Comparison of ENCODE assay signal across 1 cellular context in the genomic region with DNA sequence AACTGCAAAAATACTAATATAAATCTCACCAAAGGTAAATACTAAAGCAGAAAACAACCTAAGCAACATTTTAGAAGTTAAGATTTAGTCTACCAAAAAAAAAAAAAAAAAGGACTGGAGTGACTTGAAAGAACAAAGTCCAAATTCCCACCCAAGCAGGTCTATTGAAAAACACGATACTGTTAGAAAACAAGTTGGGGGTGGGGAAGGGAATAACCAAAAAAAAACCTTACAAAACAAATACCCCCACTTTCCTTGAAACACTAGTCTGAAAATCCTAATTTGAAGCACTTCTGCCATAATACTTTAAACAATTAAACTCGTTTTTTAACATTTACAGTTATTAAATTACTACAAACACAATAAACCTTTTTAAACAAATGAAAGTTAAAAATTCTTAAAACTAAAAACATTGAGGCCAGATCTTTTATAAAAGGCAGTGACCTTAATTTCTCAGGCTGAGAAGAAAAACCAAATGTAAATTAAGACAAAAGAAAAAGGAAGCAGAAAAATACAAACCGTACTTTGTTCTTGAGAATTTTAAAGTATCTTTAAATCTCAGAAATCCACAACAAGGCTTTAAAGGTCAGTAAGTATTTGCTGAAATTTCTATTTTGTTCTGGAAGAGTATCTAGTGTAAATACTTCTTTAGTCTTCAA.
TF ChIP-seq lines count a peak whose summit lies in the region.

No MANE protein-coding gene starts in this region.

TF ChIP-seq in HepG2, 621 proteins besides CTCF, POLR2A, EP300 and RAD21 (continued from another document):
- TF ChIP-seq, protein P1, sequence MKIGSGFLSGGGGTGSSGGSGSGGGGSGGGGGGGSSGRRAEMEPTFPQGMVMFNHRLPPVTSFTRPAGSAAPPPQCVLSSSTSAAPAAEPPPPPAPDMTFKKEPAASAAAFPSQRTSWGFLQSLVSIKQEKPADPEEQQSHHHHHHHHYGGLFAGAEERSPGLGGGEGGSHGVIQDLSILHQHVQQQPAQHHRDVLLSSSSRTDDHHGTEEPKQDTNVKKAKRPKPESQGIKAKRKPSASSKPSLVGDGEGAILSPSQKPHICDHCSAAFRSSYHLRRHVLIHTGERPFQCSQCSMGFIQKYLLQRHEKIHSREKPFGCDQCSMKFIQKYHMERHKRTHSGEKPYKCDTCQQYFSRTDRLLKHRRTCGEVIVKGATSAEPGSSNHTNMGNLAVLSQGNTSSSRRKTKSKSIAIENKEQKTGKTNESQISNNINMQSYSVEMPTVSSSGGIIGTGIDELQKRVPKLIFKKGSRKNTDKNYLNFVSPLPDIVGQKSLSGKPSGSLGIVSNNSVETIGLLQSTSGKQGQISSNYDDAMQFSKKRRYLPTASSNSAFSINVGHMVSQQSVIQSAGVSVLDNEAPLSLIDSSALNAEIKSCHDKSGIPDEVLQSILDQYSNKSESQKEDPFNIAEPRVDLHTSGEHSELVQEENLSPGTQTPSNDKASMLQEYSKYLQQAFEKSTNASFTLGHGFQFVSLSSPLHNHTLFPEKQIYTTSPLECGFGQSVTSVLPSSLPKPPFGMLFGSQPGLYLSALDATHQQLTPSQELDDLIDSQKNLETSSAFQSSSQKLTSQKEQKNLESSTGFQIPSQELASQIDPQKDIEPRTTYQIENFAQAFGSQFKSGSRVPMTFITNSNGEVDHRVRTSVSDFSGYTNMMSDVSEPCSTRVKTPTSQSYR (CRISPR knock-in tag; IDR thresholded peaks at IDR 0.05; ENCODE audit: borderline replicate concordance): peak; percentile 78; the same call in 1 of the 2 replicates
- TF ChIP-seq TAF1 (CRISPR knock-in tag; IDR thresholded peaks at IDR 0.05) (no peak), LCORL (IDR thresholded peaks at IDR 0.05) (no peak), LCORL (CRISPR knock-in tag; IDR thresholded peaks at IDR 0.05) (0 out of 2 replicates have a peak, but pooled peaks have one; percentile 28), FOXP1 (IDR thresholded peaks at IDR 0.05) (no peak), FOXP1 (CRISPR knock-in tag; IDR thresholded peaks at IDR 0.05) (peak; percentile 57; the same call in 1 of the 2 replicates), FOXA3 (CRISPR knock-in tag; IDR thresholded peaks at IDR 0.05) (peak; percentile 35; the same call in 1 of the 2 replicates), CREM (IDR thresholded peaks at IDR 0.05) (0 out of 2 replicates have a peak, but pooled peaks have one; percentile 14), CREM (CRISPR knock-in tag; IDR thresholded peaks at IDR 0.05) (no peak), ZNF777 (CRISPR knock-in tag; IDR thresholded peaks at IDR 0.05) (no peak), NCOR1 (IDR thresholded peaks at IDR 0.05; ENCODE audit: borderline replicate concordance, low read length) (peak; percentile 89), ZNF446 (CRISPR knock-in tag; IDR thresholded peaks at IDR 0.05) (no peak), SMYD3 (CRISPR knock-in tag; IDR thresholded peaks at IDR 0.05) (no peak), ZNF577 (CRISPR knock-in tag; IDR thresholded peaks at IDR 0.05; ENCODE audit: borderline replicate concordance, low read depth) (no peak), SIN3A (IDR thresholded peaks at IDR 0.05; ENCODE audit: borderline replicate concordance, low read depth, low read length) (peak; percentile 38; the same call in 1 of the 2 replicates), RBAK (CRISPR knock-in tag; IDR thresholded peaks at IDR 0.05) (no peak), ZNF567 (CRISPR knock-in tag; IDR thresholded peaks at IDR 0.05; ENCODE audit: borderline replicate concordance) (no peak), KAT7 (CRISPR knock-in tag; IDR thresholded peaks at IDR 0.05; ENCODE audit: borderline replicate concordance) (no peak), ZNF3 (CRISPR knock-in tag; IDR thresholded peaks at IDR 0.05) (no peak), SOX13 (IDR thresholded peaks at IDR 0.05) (no peak), SOX13 (CRISPR knock-in tag; conservative IDR thresholded peaks at IDR 0.05 in 1 of 2, IDR thresholded peaks at IDR 0.05 in 1 of 2) (peak in 1 of 2 experiments; percentile 39; a peak in 1 of 4 replicates), CCAR2 (optimal IDR thresholded peaks at IDR 0.05; ENCODE audit: low read depth, low read length) (no peak), PHF8 (CRISPR knock-in tag; IDR thresholded peaks at IDR 0.05) (no peak), RORA (CRISPR knock-in tag; IDR thresholded peaks at IDR 0.05) (no peak), IKZF1 (IDR thresholded peaks at IDR 0.05) (no peak), SP5 (CRISPR knock-in tag; IDR thresholded peaks at IDR 0.05; ENCODE audit: borderline replicate concordance, low read depth) (0 out of 2 replicates have a peak, but pooled peaks have one; percentile 38), BCL6 (CRISPR knock-in tag; IDR thresholded peaks at IDR 0.05) (peak; percentile 53), TSC22D2 (CRISPR knock-in tag; IDR thresholded peaks at IDR 0.05; ENCODE audit: borderline replicate concordance) (no peak)
- TF ChIP-seq, protein P2, sequence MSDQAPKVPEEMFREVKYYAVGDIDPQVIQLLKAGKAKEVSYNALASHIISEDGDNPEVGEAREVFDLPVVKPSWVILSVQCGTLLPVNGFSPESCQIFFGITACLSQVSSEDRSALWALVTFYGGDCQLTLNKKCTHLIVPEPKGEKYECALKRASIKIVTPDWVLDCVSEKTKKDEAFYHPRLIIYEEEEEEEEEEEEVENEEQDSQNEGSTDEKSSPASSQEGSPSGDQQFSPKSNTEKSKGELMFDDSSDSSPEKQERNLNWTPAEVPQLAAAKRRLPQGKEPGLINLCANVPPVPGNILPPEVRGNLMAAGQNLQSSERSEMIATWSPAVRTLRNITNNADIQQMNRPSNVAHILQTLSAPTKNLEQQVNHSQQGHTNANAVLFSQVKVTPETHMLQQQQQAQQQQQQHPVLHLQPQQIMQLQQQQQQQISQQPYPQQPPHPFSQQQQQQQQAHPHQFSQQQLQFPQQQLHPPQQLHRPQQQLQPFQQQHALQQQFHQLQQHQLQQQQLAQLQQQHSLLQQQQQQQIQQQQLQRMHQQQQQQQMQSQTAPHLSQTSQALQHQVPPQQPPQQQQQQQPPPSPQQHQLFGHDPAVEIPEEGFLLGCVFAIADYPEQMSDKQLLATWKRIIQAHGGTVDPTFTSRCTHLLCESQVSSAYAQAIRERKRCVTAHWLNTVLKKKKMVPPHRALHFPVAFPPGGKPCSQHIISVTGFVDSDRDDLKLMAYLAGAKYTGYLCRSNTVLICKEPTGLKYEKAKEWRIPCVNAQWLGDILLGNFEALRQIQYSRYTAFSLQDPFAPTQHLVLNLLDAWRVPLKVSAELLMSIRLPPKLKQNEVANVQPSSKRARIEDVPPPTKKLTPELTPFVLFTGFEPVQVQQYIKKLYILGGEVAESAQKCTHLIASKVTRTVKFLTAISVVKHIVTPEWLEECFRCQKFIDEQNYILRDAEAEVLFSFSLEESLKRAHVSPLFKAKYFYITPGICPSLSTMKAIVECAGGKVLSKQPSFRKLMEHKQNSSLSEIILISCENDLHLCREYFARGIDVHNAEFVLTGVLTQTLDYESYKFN (CRISPR knock-in tag; conservative IDR thresholded peaks at IDR 0.05): peak; percentile 63
- TF ChIP-seq, protein P3, sequence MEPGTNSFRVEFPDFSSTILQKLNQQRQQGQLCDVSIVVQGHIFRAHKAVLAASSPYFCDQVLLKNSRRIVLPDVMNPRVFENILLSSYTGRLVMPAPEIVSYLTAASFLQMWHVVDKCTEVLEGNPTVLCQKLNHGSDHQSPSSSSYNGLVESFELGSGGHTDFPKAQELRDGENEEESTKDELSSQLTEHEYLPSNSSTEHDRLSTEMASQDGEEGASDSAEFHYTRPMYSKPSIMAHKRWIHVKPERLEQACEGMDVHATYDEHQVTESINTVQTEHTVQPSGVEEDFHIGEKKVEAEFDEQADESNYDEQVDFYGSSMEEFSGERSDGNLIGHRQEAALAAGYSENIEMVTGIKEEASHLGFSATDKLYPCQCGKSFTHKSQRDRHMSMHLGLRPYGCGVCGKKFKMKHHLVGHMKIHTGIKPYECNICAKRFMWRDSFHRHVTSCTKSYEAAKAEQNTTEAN (CRISPR knock-in tag; conservative IDR thresholded peaks at IDR 0.05): no peak
- TF ChIP-seq, protein P4, sequence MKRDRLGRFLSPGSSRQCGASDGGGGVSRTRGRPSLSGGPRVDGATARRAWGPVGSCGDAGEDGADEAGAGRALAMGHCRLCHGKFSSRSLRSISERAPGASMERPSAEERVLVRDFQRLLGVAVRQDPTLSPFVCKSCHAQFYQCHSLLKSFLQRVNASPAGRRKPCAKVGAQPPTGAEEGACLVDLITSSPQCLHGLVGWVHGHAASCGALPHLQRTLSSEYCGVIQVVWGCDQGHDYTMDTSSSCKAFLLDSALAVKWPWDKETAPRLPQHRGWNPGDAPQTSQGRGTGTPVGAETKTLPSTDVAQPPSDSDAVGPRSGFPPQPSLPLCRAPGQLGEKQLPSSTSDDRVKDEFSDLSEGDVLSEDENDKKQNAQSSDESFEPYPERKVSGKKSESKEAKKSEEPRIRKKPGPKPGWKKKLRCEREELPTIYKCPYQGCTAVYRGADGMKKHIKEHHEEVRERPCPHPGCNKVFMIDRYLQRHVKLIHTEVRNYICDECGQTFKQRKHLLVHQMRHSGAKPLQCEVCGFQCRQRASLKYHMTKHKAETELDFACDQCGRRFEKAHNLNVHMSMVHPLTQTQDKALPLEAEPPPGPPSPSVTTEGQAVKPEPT (CRISPR knock-in tag; IDR thresholded peaks at IDR 0.05; ENCODE audit: low read depth): no peak
- TF ChIP-seq, protein P5, sequence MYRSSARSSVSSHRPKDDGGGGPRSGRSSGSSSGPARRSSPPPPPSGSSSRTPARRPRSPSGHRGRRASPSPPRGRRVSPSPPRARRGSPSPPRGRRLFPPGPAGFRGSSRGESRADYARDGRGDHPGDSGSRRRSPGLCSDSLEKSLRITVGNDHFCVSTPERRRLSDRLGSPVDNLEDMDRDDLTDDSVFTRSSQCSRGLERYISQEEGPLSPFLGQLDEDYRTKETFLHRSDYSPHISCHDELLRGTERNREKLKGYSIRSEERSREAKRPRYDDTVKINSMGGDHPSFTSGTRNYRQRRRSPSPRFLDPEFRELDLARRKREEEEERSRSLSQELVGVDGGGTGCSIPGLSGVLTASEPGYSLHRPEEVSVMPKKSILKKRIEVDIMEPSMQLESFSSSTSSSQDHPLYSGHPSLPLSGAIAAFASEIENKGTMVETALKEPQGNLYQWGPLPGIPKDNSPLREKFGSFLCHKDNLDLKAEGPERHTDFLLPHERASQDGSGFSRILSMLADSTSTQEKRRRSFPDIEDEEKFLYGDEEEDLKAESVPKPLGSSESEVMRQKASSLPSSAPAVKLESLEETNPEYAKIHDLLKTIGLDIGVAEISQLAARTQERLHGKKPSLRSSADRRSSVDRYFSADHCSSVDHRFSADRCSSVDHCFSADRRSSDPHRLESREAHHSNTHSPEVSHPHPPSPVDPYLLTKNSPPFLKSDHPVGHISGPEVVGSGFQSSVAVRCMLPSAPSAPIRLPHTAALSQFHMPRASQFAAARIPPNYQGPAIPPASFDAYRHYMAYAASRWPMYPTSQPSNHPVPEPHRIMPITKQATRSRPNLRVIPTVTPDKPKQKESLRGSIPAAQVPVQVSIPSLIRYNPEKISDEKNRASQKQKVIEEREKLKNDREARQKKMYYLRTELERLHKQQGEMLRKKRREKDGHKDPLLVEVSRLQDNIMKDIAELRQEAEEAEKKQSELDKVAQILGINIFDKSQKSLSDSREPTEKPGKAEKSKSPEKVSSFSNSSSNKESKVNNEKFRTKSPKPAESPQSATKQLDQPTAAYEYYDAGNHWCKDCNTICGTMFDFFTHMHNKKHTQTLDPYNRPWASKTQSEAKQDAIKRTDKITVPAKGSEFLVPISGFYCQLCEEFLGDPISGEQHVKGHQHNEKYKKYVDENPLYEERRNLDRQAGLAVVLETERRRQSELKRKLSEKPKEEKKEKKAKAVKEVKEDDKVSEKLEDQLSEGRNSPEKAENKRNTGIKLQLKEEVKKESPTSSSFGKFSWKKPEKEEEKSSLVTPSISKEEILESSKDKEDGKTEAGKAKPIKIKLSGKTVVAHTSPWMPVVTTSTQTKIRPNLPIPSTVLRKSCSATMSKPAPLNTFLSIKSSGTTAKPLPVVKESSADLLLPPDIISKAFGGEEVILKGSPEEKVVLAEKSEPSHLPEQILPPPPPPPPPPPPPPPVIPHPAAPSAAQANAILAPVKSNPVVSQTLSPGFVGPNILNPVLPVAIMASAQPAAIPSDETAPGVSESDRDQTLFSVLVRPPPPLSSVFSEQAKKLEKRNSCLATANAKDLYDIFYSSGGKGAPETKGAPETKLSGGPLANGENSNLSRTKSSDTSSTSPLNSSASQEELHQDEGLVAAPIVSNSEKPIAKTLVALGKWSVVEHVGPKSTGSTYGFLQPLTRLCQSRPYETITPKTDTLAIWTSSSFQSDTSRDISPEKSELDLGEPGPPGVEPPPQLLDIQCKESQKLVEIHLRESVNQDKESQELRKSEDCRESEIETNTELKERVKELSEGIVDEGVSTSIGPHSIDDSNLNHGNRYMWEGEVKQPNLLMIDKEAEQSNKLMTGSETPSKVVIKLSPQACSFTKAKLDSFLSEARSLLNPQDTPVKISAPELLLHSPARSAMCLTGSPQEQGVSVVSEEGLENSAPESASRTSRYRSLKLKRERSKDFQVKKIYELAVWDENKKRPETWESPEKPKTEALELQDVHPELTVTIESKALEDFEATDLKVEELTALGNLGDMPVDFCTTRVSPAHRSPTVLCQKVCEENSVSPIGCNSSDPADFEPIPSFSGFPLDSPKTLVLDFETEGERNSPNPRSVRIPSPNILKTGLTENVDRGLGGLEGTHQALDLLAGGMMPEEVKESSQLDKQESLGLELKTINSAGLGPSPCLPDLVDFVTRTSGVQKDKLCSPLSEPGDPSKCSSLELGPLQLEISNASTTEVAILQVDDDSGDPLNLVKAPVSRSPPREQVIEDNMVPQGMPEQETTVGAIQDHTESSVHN (CRISPR knock-in tag; IDR thresholded peaks at IDR 0.05): no peak
- TF ChIP-seq, protein P6, sequence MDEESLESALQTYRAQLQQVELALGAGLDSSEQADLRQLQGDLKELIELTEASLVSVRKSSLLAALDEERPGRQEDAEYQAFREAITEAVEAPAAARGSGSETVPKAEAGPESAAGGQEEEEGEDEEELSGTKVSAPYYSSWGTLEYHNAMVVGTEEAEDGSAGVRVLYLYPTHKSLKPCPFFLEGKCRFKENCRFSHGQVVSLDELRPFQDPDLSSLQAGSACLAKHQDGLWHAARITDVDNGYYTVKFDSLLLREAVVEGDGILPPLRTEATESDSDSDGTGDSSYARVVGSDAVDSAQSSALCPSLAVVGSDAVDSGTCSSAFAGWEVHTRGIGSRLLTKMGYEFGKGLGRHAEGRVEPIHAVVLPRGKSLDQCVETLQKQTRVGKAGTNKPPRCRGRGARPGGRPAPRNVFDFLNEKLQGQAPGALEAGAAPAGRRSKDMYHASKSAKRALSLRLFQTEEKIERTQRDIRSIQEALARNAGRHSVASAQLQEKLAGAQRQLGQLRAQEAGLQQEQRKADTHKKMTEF (CRISPR knock-in tag; IDR thresholded peaks at IDR 0.05): 0 out of 2 replicates have a peak, but pooled peaks have one; percentile 6
